In the genomic region with DNA sequence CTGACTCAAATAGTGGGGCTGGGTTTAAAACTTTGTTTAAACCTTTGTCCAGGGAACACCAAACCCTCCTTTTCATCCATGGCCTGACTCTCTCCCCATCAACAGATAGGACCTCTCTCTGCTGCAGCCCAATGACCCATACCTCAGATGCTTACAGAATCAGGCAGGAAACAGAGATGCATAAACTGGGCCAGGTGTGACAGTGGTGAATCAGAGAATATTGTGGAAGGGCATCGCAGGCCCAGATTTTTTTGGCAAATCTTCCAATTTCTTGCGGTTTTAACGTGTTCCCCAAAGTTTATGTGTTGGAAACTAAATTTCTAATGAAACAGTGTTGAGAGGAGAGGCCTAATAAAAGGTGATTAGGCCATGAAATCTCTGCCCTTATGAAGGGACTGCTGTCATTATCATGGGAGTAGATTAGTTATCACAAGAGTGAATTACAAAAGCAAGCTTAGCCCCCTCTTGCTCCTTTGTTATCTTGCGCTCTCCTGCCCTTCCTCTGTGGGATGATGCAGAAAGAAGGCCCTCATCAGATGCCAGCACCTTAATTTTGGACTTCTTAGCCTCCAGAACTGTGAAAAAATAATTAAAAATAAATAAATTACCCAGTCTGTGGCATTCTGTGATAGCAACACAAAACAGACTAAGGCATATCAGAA, we compare ENCODE assay signal across 19 cellular contexts.
DNase-seq lines count a peak whose midpoint lies in the region; ATAC-seq, FAIRE-seq and TF ChIP-seq lines count a peak whose summit lies in the region.
"Had no signal": no experiment of that assay in that cellular context is flagged by ENCODE, and none has a peak within 500 bp of the region (broad histone marks: within the 10 kb centered on the region; RNA-seq: fewer than 3 reads in every experiment).

No MANE protein-coding gene starts in this region.

- 0 out of 2 replicates have a peak overlapping the region, but pooled peaks have one; percentile 16 for H3K27ac ChIP-seq in PC-3 (ENCODE audit: low read length)
- no peak overlapping the region for H3K27ac ChIP-seq in esophagus muscularis mucosa (replicated peaks in 1 of 4)
- H3K27ac ChIP-seq in neural progenitor cell = no peak overlapping the region
- no peak overlapping the region for H3K27ac ChIP-seq in kidney (ENCODE audit: low read depth in 2 of 2, low read length in 2 of 2)
- no peak overlapping the region for H3K27ac ChIP-seq in thyroid gland
- H3K27ac ChIP-seq: 22Rv1; BLaER1 treated with 17β-estradiol and CSF1 and Interleukin-3, amounts not matched to agents 10 nM and 100 nM had no signal

- H3K9ac ChIP-seq in PC-3 (ENCODE audit: low read length) (no peak overlapping the region), neural progenitor cell (no peak overlapping the region), kidney (ENCODE audit: low read length in 2 of 2) (no peak overlapping the region)
- H3K9ac ChIP-seq: BLaER1 treated with 17β-estradiol and CSF1 and Interleukin-3, amounts not matched to agents 10 nM and 100 nM had no signal

- H3K4me3 ChIP-seq in PC-3 (ENCODE audit: low read length) (no peak overlapping the region), esophagus muscularis mucosa (no peak overlapping the region), neural progenitor cell (no peak overlapping the region), kidney (ENCODE audit: low read length in 2 of 2) (no peak overlapping the region), thyroid gland (replicated peaks in 1 of 3) (no peak overlapping the region)
- H3K4me3 ChIP-seq: BLaER1 treated with 17β-estradiol and CSF1 and Interleukin-3, amounts not matched to agents 10 nM and 100 nM; GM12878; K562 had no signal

- no peaks in the 10 kb centered on the region for H3K27me3 Mint-ChIP-seq in activated CD4-positive, alpha-beta T cell treated with anti-CD3 and anti-CD28 coated beads, Interleukin-2, amount 10 ng/mL, durations not matched to agents 24 days and 14 days
- H3K27me3 Mint-ChIP-seq in activated CD4-positive, alpha-beta T cell treated with anti-CD3 and anti-CD28 coated beads, Interleukin-2, amount 10 ng/mL, durations not matched to agents 7 days and 5 days = no peaks in the 10 kb centered on the region
- peaks cover 2% of the 10 kb centered on the region for H3K27me3 Mint-ChIP-seq in neural progenitor cell (ENCODE audit: insufficient read depth, low read depth)

- no peaks in the 10 kb centered on the region for H3K4me1 Mint-ChIP-seq in activated CD4-positive, alpha-beta T cell treated with anti-CD3 and anti-CD28 coated beads, Interleukin-2, amount 10 ng/mL, durations not matched to agents 24 days and 14 days
- H3K4me1 Mint-ChIP-seq in activated CD4-positive, alpha-beta T cell treated with anti-CD3 and anti-CD28 coated beads, Interleukin-2, amount 10 ng/mL, durations not matched to agents 7 days and 5 days = no peaks in the 10 kb centered on the region
- peaks cover 4% of the 10 kb centered on the region for H3K4me1 Mint-ChIP-seq in neural progenitor cell
- H3K4me1 Mint-ChIP-seq: B cell; CD8-positive, alpha-beta memory T cell had no signal

- ATAC-seq in PC-3 = no peak
- ATAC-seq in HG03135 (IDR thresholded peaks at IDR 0.05; ENCODE audit: unreplicated experiment) = no peak
- ATAC-seq: GM12878, K562 had no signal

- no TSS peak for BruUV-seq in PC-3 (replicated peaks; lab: Mats Ljungman, UMichigan)

- no peak overlapping the region for H3K4me3 Mint-ChIP-seq in activated CD4-positive, alpha-beta T cell treated with anti-CD3 and anti-CD28 coated beads, Interleukin-2, amount 10 ng/mL, durations not matched to agents 24 days and 14 days
- no peak overlapping the region for H3K4me3 Mint-ChIP-seq in activated CD4-positive, alpha-beta T cell treated with anti-CD3 and anti-CD28 coated beads, Interleukin-2, amount 10 ng/mL, durations not matched to agents 7 days and 5 days
- H3K4me3 Mint-ChIP-seq in neural progenitor cell = no peak overlapping the region
- H3K4me3 Mint-ChIP-seq: B cell; CD8-positive, alpha-beta memory T cell had no signal

- no peaks in the 10 kb centered on the region for H3K9me2 ChIP-seq in PC-3 (replicated peaks; ENCODE audit: low read length)

- H3K27me3 ChIP-seq in PC-3 (ENCODE audit: low read length) (peaks cover 27% of the 10 kb centered on the region; the same call in 1 of the 2 replicates), esophagus muscularis mucosa (no peaks in the 10 kb centered on the region), neural progenitor cell (no peaks in the 10 kb centered on the region), thyroid gland (no peaks in the 10 kb centered on the region)
- H3K27me3 ChIP-seq: BLaER1 treated with 17β-estradiol and CSF1 and Interleukin-3, amounts not matched to agents 10 nM and 100 nM had no signal

- peak; percentile 14 for DNase-seq in activated CD4-positive, alpha-beta T cell treated with anti-CD3 and anti-CD28 coated beads, Interleukin-2, amount 10 ng/mL, durations not matched to agents 24 days and 14 days
- no peak for DNase-seq in activated CD4-positive, alpha-beta T cell treated with anti-CD3 and anti-CD28 coated beads, Interleukin-2, amount 10 ng/mL, durations not matched to agents 7 days and 5 days
- DNase-seq in PC-3 (peak; percentile 22), esophagus muscularis mucosa (ENCODE audit: extremely low spot score) (peak; percentile 64), neural progenitor cell (ENCODE audit: low spot score) (peak; percentile 25), kidney (no peak), thyroid gland (no peak)
- DNase-seq: CD8-positive, alpha-beta memory T cell; COR-L47; DMS 273 treated with DMSO at 0.1 percent for 48 hours; IMR-90 had no signal

- H3K4me2 ChIP-seq in PC-3 (ENCODE audit: low read length) (no peak overlapping the region), neural progenitor cell (peak overlapping the region; percentile 42)
- H3K4me2 ChIP-seq: BLaER1 treated with 17β-estradiol and CSF1 and Interleukin-3, amounts not matched to agents 10 nM and 100 nM had no signal

- H3K36me3 ChIP-seq in PC-3 (ENCODE audit: low read depth, low read length) = no peaks in the 10 kb centered on the region
- H3K36me3 ChIP-seq in esophagus muscularis mucosa = no peaks in the 10 kb centered on the region
- no peaks in the 10 kb centered on the region for H3K36me3 ChIP-seq in neural progenitor cell
- no peaks in the 10 kb centered on the region for H3K36me3 ChIP-seq in kidney (ENCODE audit: control insufficient read depth in 1 of 2, insufficient read depth in 2 of 2, low read length in 2 of 2)
- no peaks in the 10 kb centered on the region for H3K36me3 ChIP-seq in thyroid gland
- H3K36me3 ChIP-seq: BLaER1 treated with 17β-estradiol and CSF1 and Interleukin-3, amounts not matched to agents 10 nM and 100 nM had no signal

- H3F3A ChIP-seq in PC-3 (ENCODE audit: low read length, unreplicated experiment) (no peaks in the 10 kb centered on the region), neural progenitor cell (ENCODE audit: low read depth) (no peaks in the 10 kb centered on the region)

- 86% methylated on average over 4 of the region's 4 CpGs for WGBS in esophagus muscularis mucosa
- WGBS in thyroid gland, 2 donors = 70 to 76% methylated on average over 4 of the region's 4 CpGs

- intact Hi-C loops in activated CD4-positive, alpha-beta T cell treated with anti-CD3 and anti-CD28 coated beads, Interleukin-2, amount 10 ng/mL, durations not matched to agents 24 days and 14 days (cut with micrococcal nuclease) = no loop called here
- intact Hi-C loops in PC-3 (cut with micrococcal nuclease) = no loop called here
- intact Hi-C loops in esophagus muscularis mucosa (cut with DNase I) = no loop called here
- intact Hi-C loops in kidney (cut with DNase I) = no loop called here
- intact Hi-C loops in thyroid gland (cut with DNase I) = no loop called here

- CTCF ChIA-PET in activated CD4-positive, alpha-beta T cell treated with anti-CD3 and anti-CD28 coated beads, Interleukin-2, amount 10 ng/mL, durations not matched to agents 7 days and 5 days (lab: Charles Lee) = no interaction called here
- CTCF ChIA-PET in PC-3 (lab: Charles Lee) = no interaction called here

- POLR2A ChIA-PET in activated CD4-positive, alpha-beta T cell treated with anti-CD3 and anti-CD28 coated beads, Interleukin-2, amount 10 ng/mL, durations not matched to agents 7 days and 5 days (lab: Charles Lee) = no interaction called here
- POLR2A ChIA-PET in PC-3 (lab: Charles Lee; ENCODE audit: unreplicated experiment) = no interaction called here

- H4K20me1 ChIP-seq in PC-3 (ENCODE audit: low read length) = no peaks in the 10 kb centered on the region
- H4K20me1 ChIP-seq in neural progenitor cell (ENCODE audit: low read depth) = no peaks in the 10 kb centered on the region

- no peaks in the 10 kb centered on the region for H3K79me2 ChIP-seq in PC-3 (ENCODE audit: low read length)
- no peaks in the 10 kb centered on the region for H3K79me2 ChIP-seq in neural progenitor cell (ENCODE audit: low read depth)

- H3K9me3 Mint-ChIP-seq in activated CD4-positive, alpha-beta T cell treated with anti-CD3 and anti-CD28 coated beads, Interleukin-2, amount 10 ng/mL, durations not matched to agents 24 days and 14 days = no peaks in the 10 kb centered on the region
- H3K9me3 Mint-ChIP-seq in activated CD4-positive, alpha-beta T cell treated with anti-CD3 and anti-CD28 coated beads, Interleukin-2, amount 10 ng/mL, durations not matched to agents 7 days and 5 days = no peaks in the 10 kb centered on the region
- H3K9me3 Mint-ChIP-seq in neural progenitor cell = peaks cover 3% of the 10 kb centered on the region

- no peak for TF ChIP-seq EP300 in esophagus muscularis mucosa (IDR thresholded peaks at IDR 0.05)

- FAIRE-seq in kidney (lab: Jason Lieb, UNC) = no peak
- FAIRE-seq: GM12878, GM19239, H54, K562 had no signal

- H3K36me3 Mint-ChIP-seq in activated CD4-positive, alpha-beta T cell treated with anti-CD3 and anti-CD28 coated beads, Interleukin-2, amount 10 ng/mL, durations not matched to agents 24 days and 14 days (ENCODE audit: low read depth) = no peaks in the 10 kb centered on the region
- H3K36me3 Mint-ChIP-seq in activated CD4-positive, alpha-beta T cell treated with anti-CD3 and anti-CD28 coated beads, Interleukin-2, amount 10 ng/mL, durations not matched to agents 7 days and 5 days (ENCODE audit: low read depth) = no peaks in the 10 kb centered on the region
- no peaks in the 10 kb centered on the region for H3K36me3 Mint-ChIP-seq in neural progenitor cell
- H3K36me3 Mint-ChIP-seq: CD8-positive, alpha-beta memory T cell had no signal

- no peaks in the 10 kb centered on the region for H3K9me3 ChIP-seq in PC-3 (ENCODE audit: low read length)
- peaks cover 0 to 6% (median 0%) of the 10 kb centered on the region in 4 donors for H3K9me3 ChIP-seq in esophagus muscularis mucosa
- no peaks in the 10 kb centered on the region for H3K9me3 ChIP-seq in neural progenitor cell (ENCODE audit: low read depth)
- H3K9me3 ChIP-seq in kidney (ENCODE audit: control insufficient read depth in 1 of 2, low read length in 2 of 2) = no peaks in the 10 kb centered on the region
- H3K9me3 ChIP-seq in thyroid gland = no peaks in the 10 kb centered on the region

- TF ChIP-seq CTCF in PC-3 (conservative IDR thresholded peaks at IDR 0.05; ENCODE audit: low read depth, low read length) (no peak), esophagus muscularis mucosa (IDR thresholded peaks at IDR 0.05) (no peak), neural progenitor cell (IDR thresholded peaks at IDR 0.05) (no peak), kidney (IDR thresholded peaks at IDR 0.05; ENCODE audit: borderline replicate concordance, extremely low read depth, insufficient read depth) (no peak), thyroid gland (IDR thresholded peaks at IDR 0.05) (no peak)

- H3K4me1 ChIP-seq in PC-3 (ENCODE audit: insufficient read depth, low read length) = peaks cover 9% of the 10 kb centered on the region; the same call in 1 of the 2 replicates
- peaks cover 0 to 2% (median 0%) of the 10 kb centered on the region in 4 donors for H3K4me1 ChIP-seq in esophagus muscularis mucosa
- H3K4me1 ChIP-seq in neural progenitor cell = peaks cover 13% of the 10 kb centered on the region
- H3K4me1 ChIP-seq in kidney (ENCODE audit: control insufficient read depth in 1 of 2, insufficient read depth in 1 of 2, low read depth in 1 of 2, low read length in 2 of 2) = peaks cover 15 to 16% of the 10 kb centered on the region in 2 donors
- no peaks in the 10 kb centered on the region for H3K4me1 ChIP-seq in thyroid gland

- H2AFZ ChIP-seq in PC-3 (ENCODE audit: low read length) = no peak overlapping the region
- H2AFZ ChIP-seq in neural progenitor cell (replicated peaks) = no peak overlapping the region

- no peak overlapping the region for H3K27ac Mint-ChIP-seq in activated CD4-positive, alpha-beta T cell treated with anti-CD3 and anti-CD28 coated beads, Interleukin-2, amount 10 ng/mL, durations not matched to agents 24 days and 14 days
- H3K27ac Mint-ChIP-seq in activated CD4-positive, alpha-beta T cell treated with anti-CD3 and anti-CD28 coated beads, Interleukin-2, amount 10 ng/mL, durations not matched to agents 7 days and 5 days = no peak overlapping the region
- H3K27ac Mint-ChIP-seq in neural progenitor cell = no peak overlapping the region
- H3K27ac Mint-ChIP-seq: B cell; CD8-positive, alpha-beta memory T cell had no signal

- TF ChIP-seq POLR2A in esophagus muscularis mucosa (IDR thresholded peaks at IDR 0.05; ENCODE audit: low read depth) = no peak
- TF ChIP-seq POLR2A in thyroid gland (IDR thresholded peaks at IDR 0.05) = no peak

Comparison
In these comparisons a context has a peak if more than half of its experiments do, and no peak if none do; other contexts are left out.
1. DNase-seq: peak in activated CD4-positive, alpha-beta T cell treated with anti-CD3 and anti-CD28 coated beads, Interleukin-2, amount 10 ng/mL, durations not matched to agents 24 days and 14 days (single experiment), PC-3 (single experiment), esophagus muscularis mucosa (single experiment) and neural progenitor cell (single experiment); none in activated CD4-positive, alpha-beta T cell treated with anti-CD3 and anti-CD28 coated beads, Interleukin-2, amount 10 ng/mL, durations not matched to agents 7 days and 5 days (single experiment), kidney (single experiment) and thyroid gland (0 of 2).